ENCODE assay signal across 24 cellular contexts in the genomic region with DNA sequence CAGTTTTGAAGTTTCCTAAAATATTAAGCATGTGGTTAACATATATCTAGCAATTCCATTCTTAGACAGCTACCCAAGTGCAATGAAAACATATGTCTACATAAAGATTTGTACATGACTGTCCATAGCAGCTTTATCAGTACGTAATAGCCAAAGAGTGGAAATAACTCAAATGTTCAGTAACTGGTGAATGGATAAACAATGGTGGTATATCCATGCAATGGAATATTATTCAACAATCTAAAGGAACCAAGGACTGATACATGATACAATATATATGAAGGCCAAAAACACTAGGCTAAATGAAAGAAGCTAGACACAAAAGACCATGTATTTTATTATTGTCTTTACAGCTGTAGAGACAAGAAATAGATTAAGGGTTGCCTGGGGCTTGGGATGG.
"Had no signal": no experiment of that assay in that cellular context is flagged by ENCODE, and none has a peak within 500 bp of the region (broad histone marks: within the 10 kb centered on the region; RNA-seq: fewer than 3 reads in every experiment).

No MANE protein-coding gene starts in this region.

- H3K27ac ChIP-seq: colonic mucosa, coronary artery, dorsolateral prefrontal cortex, epithelial cell of prostate, esophagus muscularis mucosa, esophagus squamous epithelium, foreskin keratinocyte, gastrocnemius medialis, gastroesophageal sphincter, heart left ventricle, heart right ventricle had no signal

- H3K4me3 ChIP-seq: colonic mucosa, coronary artery, dorsolateral prefrontal cortex, esophagus muscularis mucosa, esophagus squamous epithelium, gastrocnemius medialis, gastroesophageal sphincter, heart left ventricle, heart right ventricle had no signal

- DNase-seq: colonic mucosa; cortex of kidney; dermis blood vessel endothelial cell; dorsolateral prefrontal cortex; effector CD4-positive, alpha-beta T cell; effector CD8-positive, alpha-beta T cell; effector memory CD4-positive, alpha-beta T cell; effector memory CD8-positive, alpha-beta T cell; endodermal cell; erythroblast; esophagus squamous epithelium; foreskin fibroblast; foreskin keratinocyte; foreskin melanocyte; gastrocnemius medialis; glutamatergic neuron; head of caudate nucleus; heart left ventricle; heart right ventricle had no signal

- H3K36me3 ChIP-seq: colonic mucosa, esophagus muscularis mucosa, esophagus squamous epithelium, gastrocnemius medialis, gastroesophageal sphincter, heart left ventricle, heart right ventricle had no signal

- H3K4me1 ChIP-seq: colonic mucosa, esophagus muscularis mucosa, esophagus squamous epithelium, foreskin keratinocyte, gastrocnemius medialis, gastroesophageal sphincter, heart left ventricle had no signal

- H3K9me3 ChIP-seq: colonic mucosa, esophagus muscularis mucosa, esophagus squamous epithelium, gastrocnemius medialis, gastroesophageal sphincter had no signal

- ATAC-seq: effector memory CD8-positive, alpha-beta T cell; esophagus mucosa; foreskin keratinocyte; gastrocnemius medialis; gastroesophageal sphincter; heart left ventricle; heart right ventricle had no signal

- H3K27me3 ChIP-seq: colonic mucosa, esophagus muscularis mucosa, gastrocnemius medialis, gastroesophageal sphincter, heart left ventricle had no signal
